ENCODE assay signal across 23 cellular contexts in the genomic region with DNA sequence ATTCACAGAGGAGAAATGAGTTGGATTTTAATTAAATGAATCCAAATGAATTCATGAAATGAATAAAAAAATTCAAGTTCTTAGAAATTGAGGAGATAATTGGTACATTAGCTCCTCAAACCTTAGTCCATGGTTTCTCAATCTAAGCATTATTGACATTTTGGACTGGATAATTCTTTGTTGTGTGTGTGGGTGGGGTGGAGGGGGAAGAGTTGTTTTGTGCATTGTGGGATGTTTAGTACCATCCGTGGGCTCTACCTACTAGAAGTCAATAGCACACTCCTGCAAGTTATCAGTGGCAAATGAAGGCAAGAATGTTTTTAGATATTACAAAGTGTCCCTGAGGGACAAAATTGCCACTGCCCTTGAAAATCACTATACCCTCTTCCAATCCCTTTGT.
"Had no signal": no experiment of that assay in that cellular context is flagged by ENCODE, and none has a peak within 500 bp of the region (broad histone marks: within the 10 kb centered on the region; RNA-seq: fewer than 3 reads in every experiment).

No MANE protein-coding gene starts in this region.

- H3K9me3 ChIP-seq: gastrocnemius medialis, mucosa of descending colon, right lobe of liver, suprapubic skin had no signal

- H3K4me3 ChIP-seq: dorsolateral prefrontal cortex, gastrocnemius medialis, hepatocyte, lung, mucosa of descending colon, neural progenitor cell, right lobe of liver, smooth muscle cell, suprapubic skin had no signal

- H3K4me1 ChIP-seq: parathyroid adenoma, suprapubic skin had no signal

- H3K36me3 ChIP-seq: gastrocnemius medialis, neural progenitor cell, right lobe of liver, suprapubic skin had no signal

- H3K27ac ChIP-seq: dorsolateral prefrontal cortex, hepatocyte, neural progenitor cell, parathyroid adenoma, right lobe of liver, suprapubic skin had no signal

- DNase-seq: dorsolateral prefrontal cortex; effector CD4-positive, alpha-beta T cell; gastrocnemius medialis; head of caudate nucleus; islet precursor cell; kidney glomerular epithelial cell; left colon; mucosa of descending colon; naive B cell; right lobe of liver; stimulated activated CD4-positive, alpha-beta T cell treated with anti-CD3 and anti-CD28 coated beads, Interleukin-12 subunit alpha, Interleukin-12 subunit beta, amount 100 ng/mL, for 4 hours; stimulated activated CD4-positive, alpha-beta T cell treated with anti-CD3 and anti-CD28 coated beads, Interleukin-1b, Interleukin-23, amount 100 ng/mL, for 48 hours; stimulated activated CD4-positive, alpha-beta T cell treated with anti-CD3 and anti-CD28 coated beads, Interleukin-4, amount 100 ng/mL, for 1 hour; stimulated activated CD8-positive, alpha-beta memory T cell treated with anti-CD3 and anti-CD28 coated beads, Interleukin-4, amount 100 ng/mL, for 48 hours; stimulated activated naive CD4-positive, alpha-beta T cell; stimulated activated naive CD8-positive, alpha-beta T cell treated with anti-CD3 and anti-CD28 coated beads, Interleukin-15, amount 100 ng/mL, for 72 hours had no signal

- H3K9ac ChIP-seq: neural progenitor cell, parathyroid adenoma had no signal

- H3K27me3 ChIP-seq: dorsolateral prefrontal cortex, gastrocnemius medialis, hepatocyte, neural progenitor cell, right lobe of liver, suprapubic skin had no signal

- ATAC-seq: gastrocnemius medialis; left colon; mucosa of descending colon; natural killer cell treated with Interleukin-12 subunit alpha and Interleukin-12 subunit beta and Interleukin-15 and Interleukin-18, amount 100 ng/mL, for 72 hours; right lobe of liver; stimulated activated naive CD8-positive, alpha-beta T cell treated with anti-CD3 and anti-CD28 coated beads, Interleukin-15, amount 100 ng/mL, for 72 hours had no signal
